In genomic region chr10:3889961-3890522, GRCh38 we compare ENCODE assay signal across 1 cellular context.
TF ChIP-seq lines count a peak whose summit lies in the region.

No MANE protein-coding gene starts in this region.

TF ChIP-seq in HCT116, 20 proteins besides CTCF, POLR2A, EP300 and RAD21 (continued from another document):
- TF ChIP-seq EGR1 (IDR thresholded peaks at IDR 0.05; ENCODE audit: low read depth): peak; percentile 64; the same call in 1 of the 2 replicates
- no peak for TF ChIP-seq EZH2phosphoT487 (IDR thresholded peaks at IDR 0.05; ENCODE audit: borderline replicate concordance)
- no peak for TF ChIP-seq ZNF274 (IDR thresholded peaks at IDR 0.05; ENCODE audit: low read depth, low read length)
- peak; percentile 78 for TF ChIP-seq FOSL1 (IDR thresholded peaks at IDR 0.05; ENCODE audit: low read depth)
- TF ChIP-seq ZFX (IDR thresholded peaks at IDR 0.05): no peak
- TF ChIP-seq TCF7L2 (IDR thresholded peaks at IDR 0.05; ENCODE audit: borderline replicate concordance, extremely low read depth, insufficient read depth, insufficient read length): peak; percentile 97
- TF ChIP-seq SIN3A (IDR thresholded peaks at IDR 0.05; ENCODE audit: low read depth): peak; percentile 68
- TF ChIP-seq CBX3 (IDR thresholded peaks at IDR 0.05; ENCODE audit: low read depth): peak; percentile 74
- TF ChIP-seq SP1 (IDR thresholded peaks at IDR 0.05; ENCODE audit: low read depth): peak; percentile 88
- TF ChIP-seq EZH2 (IDR thresholded peaks at IDR 0.05): no peak
- peak; percentile 63; the same call in 1 of the 2 replicates for TF ChIP-seq SRF (IDR thresholded peaks at IDR 0.05; ENCODE audit: low read depth)
- TF ChIP-seq ELF1 (IDR thresholded peaks at IDR 0.05; ENCODE audit: borderline replicate concordance, low read depth): no peak; the same call in 1 of the 2 replicates
- peak; percentile 47; the same call in 1 of the 2 replicates for TF ChIP-seq POLR2AphosphoS5 (IDR thresholded peaks at IDR 0.05; ENCODE audit: low read depth, low read length)
- peak; percentile 64 for TF ChIP-seq YY1 (IDR thresholded peaks at IDR 0.05; ENCODE audit: extremely low read depth, insufficient replicate concordance, low read depth, low read length)
- TF ChIP-seq, protein P1, sequence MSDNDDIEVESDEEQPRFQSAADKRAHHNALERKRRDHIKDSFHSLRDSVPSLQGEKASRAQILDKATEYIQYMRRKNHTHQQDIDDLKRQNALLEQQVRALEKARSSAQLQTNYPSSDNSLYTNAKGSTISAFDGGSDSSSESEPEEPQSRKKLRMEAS (IDR thresholded peaks at IDR 0.05): peak; percentile 50; the same call in 1 of the 2 replicates
